In genomic region chr6:107459283-107460073, GRCh38 we compare ENCODE assay signal across 8 cellular contexts. TPM values are rescaled to one million over a fixed set of nuclear protein-coding genes. Genes with fewer than 3 reads are reported as not detected.
DNase-seq lines count a peak whose midpoint lies in the region; TF ChIP-seq lines count a peak whose summit lies in the region.

Gene PDSS2 (minus strand): TSS chr6:107459564. CDS start chr6:107459285, 279 bp downstream.

- peaks cover 7% of the 10 kb centered on the region; the same call in 1 of the 2 replicates for H3F3A ChIP-seq in Loucy (ENCODE audit: low read depth)

- H3K79me2 ChIP-seq in Loucy (ENCODE audit: insufficient read depth, low read length) = peaks cover 34% of the 10 kb centered on the region

- H3K27me3 ChIP-seq in H7 (ENCODE audit: control insufficient read depth, insufficient read depth, low read length) (no peaks in the 10 kb centered on the region), Loucy (ENCODE audit: insufficient read depth, low read length, poor library complexity, severe bottlenecking) (no peaks in the 10 kb centered on the region)

- no peaks in the 10 kb centered on the region for H3K9me3 ChIP-seq in Loucy (ENCODE audit: insufficient read depth, low read depth, low read length)

- H3K9me2 ChIP-seq in Loucy (replicated peaks; ENCODE audit: low read depth, low read length) = no peaks in the 10 kb centered on the region

- in situ Hi-C loops in G401 (cut with HindIII; ENCODE audit: low sequenced_read_pairs) = no loop called here

- H3K4me3 Mint-ChIP-seq in nephron = peak within 1 kb of the TSS; percentile 85 to 96 (median 94)
- peak within 1 kb of the TSS; percentile 97 for H3K4me3 Mint-ChIP-seq in stimulated activated naive CD8-positive, alpha-beta T cell treated with anti-CD3 and anti-CD28 coated beads, Interleukin-15, Interleukin-2, amounts not matched to agents 100 ng/mL and 50 ng/mL, for 24 hours

- peak within 1 kb of the TSS; percentile 79 to 94 (median 85) for H3K27ac Mint-ChIP-seq in nephron
- H3K27ac Mint-ChIP-seq in stimulated activated naive CD8-positive, alpha-beta T cell treated with anti-CD3 and anti-CD28 coated beads, Interleukin-15, Interleukin-2, amounts not matched to agents 100 ng/mL and 50 ng/mL, for 24 hours = peak within 1 kb of the TSS; percentile 91

- TF ChIP-seq POLR2A in Raji (IDR thresholded peaks at IDR 0.05; ENCODE audit: insufficient read depth, low read depth, low read length) = peak; percentile 98

- DNase-seq in G401 (ENCODE audit: low spot score) = peak; percentile 98
- peak; percentile 95 for DNase-seq in H7
- DNase-seq in activated T-helper 9 cell treated with anti-CD3 and anti-CD28 coated beads, Interleukin-2, amount 50 U/mL, for 16 hours (ENCODE audit: low read depth) = peak; percentile 97
- DNase-seq in fibroblast of the aortic adventitia (ENCODE audit: low read depth) = peak; percentile 95

- H2AFZ ChIP-seq in Loucy (ENCODE audit: low read length) = peak within 1 kb of the TSS; percentile 97

- H3K27me3 Mint-ChIP-seq in nephron (ENCODE audit: low read depth) = no peaks in the 10 kb centered on the region
- H3K27me3 Mint-ChIP-seq in stimulated activated naive CD8-positive, alpha-beta T cell treated with anti-CD3 and anti-CD28 coated beads, Interleukin-15, Interleukin-2, amounts not matched to agents 100 ng/mL and 50 ng/mL, for 24 hours = no peaks in the 10 kb centered on the region

- TF ChIP-seq CTCF in Loucy (conservative IDR thresholded peaks at IDR 0.05; ENCODE audit: low read length) = peak; percentile 66
- TF ChIP-seq CTCF in fibroblast of the aortic adventitia (IDR thresholded peaks at IDR 0.05; ENCODE audit: insufficient read depth, low read length) = peak; percentile 69
- peak; percentile 70 to 75 (median 72) for TF ChIP-seq CTCF in nephron (IDR thresholded peaks at IDR 0.05; ENCODE audit: unreplicated experiment in 3 of 3)

- peaks cover 19% of the 10 kb centered on the region for H3K4me1 Mint-ChIP-seq in nephron
- H3K4me1 Mint-ChIP-seq in stimulated activated naive CD8-positive, alpha-beta T cell treated with anti-CD3 and anti-CD28 coated beads, Interleukin-15, Interleukin-2, amounts not matched to agents 100 ng/mL and 50 ng/mL, for 24 hours (ENCODE audit: low read depth) = peaks cover 29% of the 10 kb centered on the region

- H3K4me3 ChIP-seq in H7 (ENCODE audit: insufficient read depth, low read depth, low read length) (peak within 1 kb of the TSS; percentile 82), Loucy (ENCODE audit: low read length, poor library complexity, severe bottlenecking) (peak within 1 kb of the TSS; percentile 98), fibroblast of the aortic adventitia (ENCODE audit: low read depth, low read length) (peak within 1 kb of the TSS; percentile 82)

- peaks cover 3% of the 10 kb centered on the region for H4K20me1 ChIP-seq in Loucy (ENCODE audit: insufficient read depth, low read length, poor library complexity, severe bottlenecking)

- H3K4me1 ChIP-seq in Loucy (ENCODE audit: insufficient read depth, low read length, poor library complexity, severe bottlenecking) = peaks cover 39% of the 10 kb centered on the region

- H3K9me3 Mint-ChIP-seq in nephron = no peaks in the 10 kb centered on the region
- H3K9me3 Mint-ChIP-seq in stimulated activated naive CD8-positive, alpha-beta T cell treated with anti-CD3 and anti-CD28 coated beads, Interleukin-15, Interleukin-2, amounts not matched to agents 100 ng/mL and 50 ng/mL, for 24 hours = no peaks in the 10 kb centered on the region

- H3K36me3 Mint-ChIP-seq in nephron (ENCODE audit: low read depth) = no peaks in the 10 kb centered on the region
- H3K36me3 Mint-ChIP-seq in stimulated activated naive CD8-positive, alpha-beta T cell treated with anti-CD3 and anti-CD28 coated beads, Interleukin-15, Interleukin-2, amounts not matched to agents 100 ng/mL and 50 ng/mL, for 24 hours (ENCODE audit: low read depth) = no peaks in the 10 kb centered on the region

- peak within 1 kb of the TSS; percentile 92 for H3K9ac ChIP-seq in Loucy (ENCODE audit: low read depth, low read length, poor library complexity, severe bottlenecking)

- peak within 1 kb of the TSS; percentile 97 for H3K4me2 ChIP-seq in Loucy (ENCODE audit: low read depth, low read length, poor library complexity, severe bottlenecking)

- H3K36me3 ChIP-seq in H7 (replicated peaks; ENCODE audit: control insufficient read depth, insufficient read depth, low read length) (no peaks in the 10 kb centered on the region), Loucy (ENCODE audit: insufficient read depth, low read length) (no peaks in the 10 kb centered on the region)

RNA-seq across cellular contexts. Expression of gene PDSS2, which starts in this region (rescaled TPM):
- 17.2 and 17.5 TPM in 2 replicates for total RNA-seq in G401 (2014; rRNA removed; shearing (Covaris generic))
- total RNA-seq in H7 (2014; rRNA removed; shearing (Covaris generic)) = 12.5 and 21.9 TPM in 2 replicates
- 10.1 and 14.4 TPM in 2 replicates for total RNA-seq in fibroblast of the aortic adventitia (ENCODE audit: low replicate concordance)

Comparison
In these comparisons a context has a peak if more than half of its experiments do, and no peak if none do; other contexts are left out.
1. Peak in every context shown above with its lines: DNase-seq and H3K4me3 ChIP-seq.